In genomic region chr14:76844223-76844622, GRCh38 we compare ENCODE assay signal across 1 cellular context.
TF ChIP-seq lines count a peak whose summit lies in the region.

No MANE protein-coding gene starts in this region.

TF ChIP-seq in H1, 55 proteins besides CTCF, POLR2A, EP300 and RAD21:
- TF ChIP-seq CHD7 (IDR thresholded peaks at IDR 0.05; ENCODE audit: insufficient replicate concordance, low read length) (no peak), BRCA1 (IDR thresholded peaks at IDR 0.05; ENCODE audit: low read depth, low read length) (no peak), MAX (IDR thresholded peaks at IDR 0.05) (peak; percentile 78), FOSL1 (IDR thresholded peaks at IDR 0.05; ENCODE audit: insufficient read depth, low read depth, low read length) (no peak), NANOG (IDR thresholded peaks at IDR 0.05; ENCODE audit: insufficient read depth, low read depth, low read length, poor library complexity, severe bottlenecking) (no peak)
TF ChIP-seq in H1: peak in this region for 1.
